In genomic region chr5:154158379-154158738, GRCh38 we compare ENCODE assay signal across 8 cellular contexts.
"Had no signal": no experiment of that assay in that cellular context is flagged by ENCODE, and none has a peak within 500 bp of the region (broad histone marks: within the 10 kb centered on the region; RNA-seq: fewer than 3 reads in every experiment).

No MANE protein-coding gene starts in this region.

- H3K9me3 ChIP-seq: HAP-1 had no signal

- H3K9me3 Mint-ChIP-seq: HFFc6 had no signal

- H3K27ac ChIP-seq: GM23248, HL-60 had no signal

- DNase-seq: GOT3, H7, HFFc6 had no signal

- FAIRE-seq: HepG2 had no signal

- H3K36me3 ChIP-seq: HAP-1 had no signal

- H3K36me3 Mint-ChIP-seq: IgD-negative memory B cell had no signal

- H3K9ac ChIP-seq: GM23248 had no signal

- H3K4me1 ChIP-seq: HAP-1 had no signal

- H3K4me1 Mint-ChIP-seq: IgD-negative memory B cell had no signal

- H3K4me3 Mint-ChIP-seq: HFFc6, IgD-negative memory B cell had no signal

- H3K27ac Mint-ChIP-seq: HFFc6, IgD-negative memory B cell had no signal

- H3K4me3 ChIP-seq: GM23248, HAP-1 had no signal
